ENCODE assay signal across 30 cellular contexts in the genomic region with DNA sequence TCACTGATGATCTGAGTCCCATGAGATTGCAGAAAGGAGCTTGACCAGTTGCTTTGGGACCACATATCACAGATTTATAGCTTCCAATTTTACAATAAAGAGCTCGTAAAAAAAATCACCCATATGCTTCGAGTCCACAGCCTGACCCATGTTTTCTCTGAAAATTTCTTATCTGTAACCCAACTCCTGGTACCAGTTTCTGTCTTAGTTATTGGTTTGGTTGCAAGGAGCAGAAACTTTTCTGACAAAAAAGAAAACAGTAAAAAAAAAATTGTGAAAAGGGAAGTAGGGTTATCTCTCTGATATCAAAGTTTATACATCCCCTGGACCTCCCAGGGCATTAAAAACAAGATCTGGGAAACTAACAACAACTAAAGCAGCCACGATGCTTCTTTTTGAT. TPM values are rescaled to one million over a fixed set of nuclear protein-coding genes. Genes with fewer than 3 reads are reported as not detected.
"Had no signal": no experiment of that assay in that cellular context is flagged by ENCODE, and none has a peak within 500 bp of the region (broad histone marks: within the 10 kb centered on the region; RNA-seq: fewer than 3 reads in every experiment).

No MANE protein-coding gene starts in this region.

- H3K9me3 ChIP-seq: suprapubic skin, testis, thoracic aorta, thyroid gland, transverse colon, upper lobe of left lung, upper lobe of right lung, uterus, vagina had no signal

- H3K27me3 ChIP-seq: testis, thyroid gland, tibial nerve, transverse colon, upper lobe of left lung, upper lobe of right lung, uterus, vagina had no signal

- DNase-seq: stimulated activated CD4-positive, alpha-beta T cell treated with anti-CD3 and anti-CD28 coated beads, Interleukin-2, amount 100 ng/mL, for 48 hours; stimulated activated CD4-positive, alpha-beta T cell treated with anti-CD3 and anti-CD28 coated beads, Interleukin-4, amount 100 ng/mL, for 1 hour; stimulated activated CD4-positive, alpha-beta T cell treated with anti-CD3 and anti-CD28 coated beads, Interleukin-4, amount 100 ng/mL, for 24 hours; stimulated activated CD4-positive, alpha-beta T cell treated with anti-CD3 and anti-CD28 coated beads, Interleukin-4, amount 100 ng/mL, for 4 hours; stimulated activated naive B cell treated with anti-CD40 and anti-IgM and Interleukin-4, amounts not matched to agents 10 μg/mL and 1 μg/mL and 100 μg/mL, for 72 hours; stimulated activated naive CD4-positive, alpha-beta T cell; stimulated activated naive CD4-positive, alpha-beta T cell treated with Interleukin-2 at 50 U/mL for 16 hours; stimulated activated naive CD8-positive, alpha-beta T cell treated with anti-CD3 and anti-CD28 coated beads, Interleukin-15, amount 100 ng/mL, for 72 hours; stimulated activated naive CD8-positive, alpha-beta T cell treated with anti-CD3 and anti-CD28 coated beads, Interleukin-15, Interleukin-2, amounts not matched to agents 100 U/mL and 50 U/mL, for 24 hours; stomach; substantia nigra; testis; thyroid gland; tibial artery; transverse colon; trophoblast cell; upper lobe of left lung; upper lobe of right lung; uterus had no signal

- H3K36me3 ChIP-seq: stomach, suprapubic skin, thoracic aorta, thyroid gland, tibial artery, tibial nerve, transverse colon, upper lobe of left lung, upper lobe of right lung, uterus, vagina had no signal

- H3K27ac ChIP-seq: stomach, suprapubic skin, testis, thoracic aorta, thyroid gland, tibial artery, tibial nerve, transverse colon, upper lobe of left lung, upper lobe of right lung, uterus, vagina had no signal

- H3K4me3 ChIP-seq: stomach, suprapubic skin, testis, thoracic aorta, thyroid gland, tibial artery, tibial nerve, transverse colon, upper lobe of left lung, upper lobe of right lung, uterus, vagina had no signal

- ATAC-seq: stimulated activated effector memory CD8-positive, alpha-beta T cell treated with anti-CD3 and anti-CD28 coated beads, Interleukin-12 subunit alpha, Interleukin-12 subunit beta, amount 100 ng/mL, for 72 hours; stimulated activated memory B cell treated with anti-CD40 and anti-IgM and Interleukin-4, amounts not matched to agents 10 μg/mL and 1 μg/mL and 100 μg/mL, for 72 hours; stimulated activated naive B cell treated with anti-CD40 and anti-IgM and Interleukin-4, amounts not matched to agents 10 μg/mL and 1 μg/mL and 100 μg/mL, for 72 hours; stimulated activated naive CD8-positive, alpha-beta T cell treated with anti-CD3 and anti-CD28 coated beads, Interleukin-15, amount 100 ng/mL, for 72 hours; stimulated activated naive CD8-positive, alpha-beta T cell treated with anti-CD3 and anti-CD28 coated beads, Interleukin-15, Interleukin-2, amounts not matched to agents 100 U/mL and 50 U/mL, for 24 hours; upper lobe of right lung had no signal

- H3K4me1 ChIP-seq: stomach, suprapubic skin, testis, thyroid gland, tibial nerve, transverse colon, upper lobe of right lung, uterus, vagina had no signal

- FAIRE-seq: urothelium cell line had no signal

RNA-seq across cellular contexts. Expression of a gene that starts 30.8 kb away (rescaled TPM):
- total RNA-seq: stomach, subcutaneous adipose tissue, suprapubic skin, temporal lobe, thoracic aorta, thyroid gland, transverse colon, upper lobe of left lung, upper lobe of right lung, ureter, urinary bladder, uterus, vagina had no signal
- polyA plus RNA-seq: stomach, urinary bladder had no signal

RNA-seq across cellular contexts. Expression of a gene that starts 57.8 kb away (rescaled TPM):
- total RNA-seq: stomach, subcutaneous adipose tissue, suprapubic skin, temporal lobe, thoracic aorta, thyroid gland, tibial nerve, transverse colon, upper lobe of left lung, upper lobe of right lung, ureter, urinary bladder, uterus, vagina had no signal
- polyA plus RNA-seq: stomach had no signal
